1 cellular context compared by ENCODE assay signal in the genomic region with DNA sequence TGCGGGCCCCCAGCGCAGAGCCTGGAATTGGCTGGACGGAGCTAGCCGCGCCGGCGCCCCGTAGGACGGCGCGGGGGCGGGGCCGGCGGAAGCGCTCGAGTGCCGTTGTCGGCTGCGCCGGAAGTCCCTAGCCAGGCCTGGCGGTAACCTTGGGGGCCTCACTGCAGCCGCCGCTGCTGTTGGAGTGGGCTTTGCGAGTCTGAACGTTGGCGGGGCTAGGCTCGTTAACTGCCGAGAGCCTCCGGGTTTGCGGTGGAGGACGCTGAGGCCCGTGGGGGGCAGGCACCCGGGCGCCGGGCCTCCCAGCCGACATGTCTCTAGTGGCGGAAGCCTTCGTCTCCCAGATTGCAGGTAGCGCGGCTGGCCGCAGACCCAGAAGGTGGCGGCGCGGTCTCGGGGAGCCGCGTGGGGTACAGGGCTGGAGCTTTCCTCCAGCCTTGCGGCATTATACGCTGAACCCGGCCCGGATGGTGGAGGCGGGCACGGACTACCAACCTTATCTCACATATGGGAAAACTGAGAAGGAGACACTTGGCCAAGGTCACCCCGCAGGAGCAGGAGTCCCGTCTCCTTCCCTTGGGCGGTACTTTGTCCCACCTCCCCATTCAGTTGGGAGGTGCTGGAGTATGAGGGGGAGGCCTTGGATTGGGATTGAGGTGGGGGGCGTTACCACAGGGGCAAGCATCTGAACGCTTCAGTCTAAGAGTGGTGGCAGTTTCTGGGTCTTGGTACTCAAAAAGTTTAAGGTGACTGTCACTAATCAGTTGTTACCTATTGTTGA.
TF ChIP-seq lines count a peak whose summit lies in the region.

A gene (plus strand): TSS at position 124 of the 781 bp plus-strand sequence. CDS start 188 bp downstream, at position 312.

TF ChIP-seq in K562, 482 proteins besides CTCF, POLR2A, EP300 and RAD21 (continued from another document and continues in another):
- TF ChIP-seq, protein P1, sequence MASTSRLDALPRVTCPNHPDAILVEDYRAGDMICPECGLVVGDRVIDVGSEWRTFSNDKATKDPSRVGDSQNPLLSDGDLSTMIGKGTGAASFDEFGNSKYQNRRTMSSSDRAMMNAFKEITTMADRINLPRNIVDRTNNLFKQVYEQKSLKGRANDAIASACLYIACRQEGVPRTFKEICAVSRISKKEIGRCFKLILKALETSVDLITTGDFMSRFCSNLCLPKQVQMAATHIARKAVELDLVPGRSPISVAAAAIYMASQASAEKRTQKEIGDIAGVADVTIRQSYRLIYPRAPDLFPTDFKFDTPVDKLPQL (IDR thresholded peaks at IDR 0.05; ENCODE audit: extremely low read depth, insufficient read length) = no peak
- peak; percentile 95 for TF ChIP-seq CXXC5 (CRISPR knock-in tag; IDR thresholded peaks at IDR 0.05)
- 0 out of 2 replicates have a peak, but pooled peaks have one; percentile 18 for TF ChIP-seq ZNF589 (CRISPR knock-in tag; IDR thresholded peaks at IDR 0.05; ENCODE audit: low read depth)
- TF ChIP-seq, protein P2, sequence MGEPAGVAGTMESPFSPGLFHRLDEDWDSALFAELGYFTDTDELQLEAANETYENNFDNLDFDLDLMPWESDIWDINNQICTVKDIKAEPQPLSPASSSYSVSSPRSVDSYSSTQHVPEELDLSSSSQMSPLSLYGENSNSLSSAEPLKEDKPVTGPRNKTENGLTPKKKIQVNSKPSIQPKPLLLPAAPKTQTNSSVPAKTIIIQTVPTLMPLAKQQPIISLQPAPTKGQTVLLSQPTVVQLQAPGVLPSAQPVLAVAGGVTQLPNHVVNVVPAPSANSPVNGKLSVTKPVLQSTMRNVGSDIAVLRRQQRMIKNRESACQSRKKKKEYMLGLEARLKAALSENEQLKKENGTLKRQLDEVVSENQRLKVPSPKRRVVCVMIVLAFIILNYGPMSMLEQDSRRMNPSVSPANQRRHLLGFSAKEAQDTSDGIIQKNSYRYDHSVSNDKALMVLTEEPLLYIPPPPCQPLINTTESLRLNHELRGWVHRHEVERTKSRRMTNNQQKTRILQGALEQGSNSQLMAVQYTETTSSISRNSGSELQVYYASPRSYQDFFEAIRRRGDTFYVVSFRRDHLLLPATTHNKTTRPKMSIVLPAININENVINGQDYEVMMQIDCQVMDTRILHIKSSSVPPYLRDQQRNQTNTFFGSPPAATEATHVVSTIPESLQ (CRISPR knock-in tag; IDR thresholded peaks at IDR 0.05) = peak; percentile 78
- TF ChIP-seq BRD4 (IDR thresholded peaks at IDR 0.05) = 0 out of 2 replicates have a peak, but pooled peaks have one; percentile 85
- no peak for TF ChIP-seq ETS2 (tag; IDR thresholded peaks at IDR 0.05; ENCODE audit: borderline replicate concordance, poor library complexity, severe bottlenecking)
- 0 out of 4 replicates have a peak, but pooled peaks of 1 of the 2 experiments have one; percentile 9 for TF ChIP-seq SIX5 (IDR thresholded peaks at IDR 0.05; ENCODE audit: borderline replicate concordance in 1 of 2, insufficient read depth in 1 of 2, low read depth in 1 of 2, low read length in 2 of 2)
- TF ChIP-seq ZNF197 (CRISPR knock-in tag; IDR thresholded peaks at IDR 0.05; ENCODE audit: low read depth) = 0 out of 2 replicates have a peak, but pooled peaks have one; percentile 26
- TF ChIP-seq ZNF263 (CRISPR knock-in tag; IDR thresholded peaks at IDR 0.05; ENCODE audit: borderline replicate concordance) = 0 out of 2 replicates have a peak, but pooled peaks have one; percentile 37
- TF ChIP-seq, protein P3, sequence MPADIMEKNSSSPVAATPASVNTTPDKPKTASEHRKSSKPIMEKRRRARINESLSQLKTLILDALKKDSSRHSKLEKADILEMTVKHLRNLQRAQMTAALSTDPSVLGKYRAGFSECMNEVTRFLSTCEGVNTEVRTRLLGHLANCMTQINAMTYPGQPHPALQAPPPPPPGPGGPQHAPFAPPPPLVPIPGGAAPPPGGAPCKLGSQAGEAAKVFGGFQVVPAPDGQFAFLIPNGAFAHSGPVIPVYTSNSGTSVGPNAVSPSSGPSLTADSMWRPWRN (IDR thresholded peaks at IDR 0.05; ENCODE audit: low read depth) = no peak
- TF ChIP-seq, protein P4, sequence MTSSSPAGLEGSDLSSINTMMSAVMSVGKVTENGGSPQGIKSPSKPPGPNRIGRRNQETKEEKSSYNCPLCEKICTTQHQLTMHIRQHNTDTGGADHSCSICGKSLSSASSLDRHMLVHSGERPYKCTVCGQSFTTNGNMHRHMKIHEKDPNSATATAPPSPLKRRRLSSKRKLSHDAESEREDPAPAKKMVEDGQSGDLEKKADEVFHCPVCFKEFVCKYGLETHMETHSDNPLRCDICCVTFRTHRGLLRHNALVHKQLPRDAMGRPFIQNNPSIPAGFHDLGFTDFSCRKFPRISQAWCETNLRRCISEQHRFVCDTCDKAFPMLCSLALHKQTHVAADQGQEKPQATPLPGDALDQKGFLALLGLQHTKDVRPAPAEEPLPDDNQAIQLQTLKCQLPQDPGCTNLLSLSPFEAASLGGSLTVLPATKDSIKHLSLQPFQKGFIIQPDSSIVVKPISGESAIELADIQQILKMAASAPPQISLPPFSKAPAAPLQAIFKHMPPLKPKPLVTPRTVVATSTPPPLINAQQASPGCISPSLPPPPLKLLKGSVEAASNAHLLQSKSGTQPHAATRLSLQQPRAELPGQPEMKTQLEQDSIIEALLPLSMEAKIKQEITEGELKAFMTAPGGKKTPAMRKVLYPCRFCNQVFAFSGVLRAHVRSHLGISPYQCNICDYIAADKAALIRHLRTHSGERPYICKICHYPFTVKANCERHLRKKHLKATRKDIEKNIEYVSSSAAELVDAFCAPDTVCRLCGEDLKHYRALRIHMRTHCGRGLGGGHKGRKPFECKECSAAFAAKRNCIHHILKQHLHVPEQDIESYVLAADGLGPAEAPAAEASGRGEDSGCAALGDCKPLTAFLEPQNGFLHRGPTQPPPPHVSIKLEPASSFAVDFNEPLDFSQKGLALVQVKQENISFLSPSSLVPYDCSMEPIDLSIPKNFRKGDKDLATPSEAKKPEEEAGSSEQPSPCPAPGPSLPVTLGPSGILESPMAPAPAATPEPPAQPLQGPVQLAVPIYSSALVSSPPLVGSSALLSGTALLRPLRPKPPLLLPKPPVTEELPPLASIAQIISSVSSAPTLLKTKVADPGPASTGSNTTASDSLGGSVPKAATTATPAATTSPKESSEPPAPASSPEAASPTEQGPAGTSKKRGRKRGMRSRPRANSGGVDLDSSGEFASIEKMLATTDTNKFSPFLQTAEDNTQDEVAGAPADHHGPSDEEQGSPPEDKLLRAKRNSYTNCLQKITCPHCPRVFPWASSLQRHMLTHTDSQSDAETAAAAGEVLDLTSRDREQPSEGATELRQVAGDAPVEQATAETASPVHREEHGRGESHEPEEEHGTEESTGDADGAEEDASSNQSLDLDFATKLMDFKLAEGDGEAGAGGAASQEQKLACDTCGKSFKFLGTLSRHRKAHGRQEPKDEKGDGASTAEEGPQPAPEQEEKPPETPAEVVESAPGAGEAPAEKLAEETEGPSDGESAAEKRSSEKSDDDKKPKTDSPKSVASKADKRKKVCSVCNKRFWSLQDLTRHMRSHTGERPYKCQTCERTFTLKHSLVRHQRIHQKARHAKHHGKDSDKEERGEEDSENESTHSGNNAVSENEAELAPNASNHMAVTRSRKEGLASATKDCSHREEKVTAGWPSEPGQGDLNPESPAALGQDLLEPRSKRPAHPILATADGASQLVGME (CRISPR knock-in tag; IDR thresholded peaks at IDR 0.05) = 0 out of 2 replicates have a peak, but pooled peaks have one; percentile 32
- TF ChIP-seq SAP30 (IDR thresholded peaks at IDR 0.05; ENCODE audit: borderline replicate concordance, insufficient read depth, low read depth, low read length, poor library complexity, severe bottlenecking) = peak; percentile 80
- TF ChIP-seq CSDE1 (IDR thresholded peaks at IDR 0.05) = no peak
- no peak for TF ChIP-seq CHD1 (IDR thresholded peaks at IDR 0.05; ENCODE audit: low read length)
- peak; percentile 76 for TF ChIP-seq KAT7 (CRISPR knock-in tag; IDR thresholded peaks at IDR 0.05; ENCODE audit: borderline replicate concordance)
- TF ChIP-seq SMARCA4 (IDR thresholded peaks at IDR 0.05) = peak; percentile 18; the same call in 1 of the 2 replicates
- peak; percentile 98 for TF ChIP-seq SMAD4 (CRISPR knock-in tag; conservative IDR thresholded peaks at IDR 0.05)
- no peak for TF ChIP-seq FOXK1 (CRISPR knock-in tag; IDR thresholded peaks at IDR 0.05; ENCODE audit: borderline replicate concordance)
- TF ChIP-seq RBM34 (IDR thresholded peaks at IDR 0.05; ENCODE audit: borderline replicate concordance, insufficient read depth, low read length) = no peak; the same call in 1 of the 2 replicates
- TF ChIP-seq, protein P5, sequence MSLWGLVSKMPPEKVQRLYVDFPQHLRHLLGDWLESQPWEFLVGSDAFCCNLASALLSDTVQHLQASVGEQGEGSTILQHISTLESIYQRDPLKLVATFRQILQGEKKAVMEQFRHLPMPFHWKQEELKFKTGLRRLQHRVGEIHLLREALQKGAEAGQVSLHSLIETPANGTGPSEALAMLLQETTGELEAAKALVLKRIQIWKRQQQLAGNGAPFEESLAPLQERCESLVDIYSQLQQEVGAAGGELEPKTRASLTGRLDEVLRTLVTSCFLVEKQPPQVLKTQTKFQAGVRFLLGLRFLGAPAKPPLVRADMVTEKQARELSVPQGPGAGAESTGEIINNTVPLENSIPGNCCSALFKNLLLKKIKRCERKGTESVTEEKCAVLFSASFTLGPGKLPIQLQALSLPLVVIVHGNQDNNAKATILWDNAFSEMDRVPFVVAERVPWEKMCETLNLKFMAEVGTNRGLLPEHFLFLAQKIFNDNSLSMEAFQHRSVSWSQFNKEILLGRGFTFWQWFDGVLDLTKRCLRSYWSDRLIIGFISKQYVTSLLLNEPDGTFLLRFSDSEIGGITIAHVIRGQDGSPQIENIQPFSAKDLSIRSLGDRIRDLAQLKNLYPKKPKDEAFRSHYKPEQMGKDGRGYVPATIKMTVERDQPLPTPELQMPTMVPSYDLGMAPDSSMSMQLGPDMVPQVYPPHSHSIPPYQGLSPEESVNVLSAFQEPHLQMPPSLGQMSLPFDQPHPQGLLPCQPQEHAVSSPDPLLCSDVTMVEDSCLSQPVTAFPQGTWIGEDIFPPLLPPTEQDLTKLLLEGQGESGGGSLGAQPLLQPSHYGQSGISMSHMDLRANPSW (CRISPR knock-in tag; IDR thresholded peaks at IDR 0.05) = 0 out of 2 replicates have a peak, but pooled peaks have one; percentile 32
- TF ChIP-seq SRSF3 (IDR thresholded peaks at IDR 0.05; ENCODE audit: insufficient read depth, low read length) = no peak
- TF ChIP-seq PML (IDR thresholded peaks at IDR 0.05; ENCODE audit: low read length) = peak; percentile 86
- no peak; the same call in 1 of the 2 replicates for TF ChIP-seq XRCC5 (IDR thresholded peaks at IDR 0.05; ENCODE audit: low read depth, low read length)
- TF ChIP-seq KLF13 (tag; IDR thresholded peaks at IDR 0.05; ENCODE audit: borderline replicate concordance, low read depth) = peak; percentile 82
- TF ChIP-seq, protein P6, sequence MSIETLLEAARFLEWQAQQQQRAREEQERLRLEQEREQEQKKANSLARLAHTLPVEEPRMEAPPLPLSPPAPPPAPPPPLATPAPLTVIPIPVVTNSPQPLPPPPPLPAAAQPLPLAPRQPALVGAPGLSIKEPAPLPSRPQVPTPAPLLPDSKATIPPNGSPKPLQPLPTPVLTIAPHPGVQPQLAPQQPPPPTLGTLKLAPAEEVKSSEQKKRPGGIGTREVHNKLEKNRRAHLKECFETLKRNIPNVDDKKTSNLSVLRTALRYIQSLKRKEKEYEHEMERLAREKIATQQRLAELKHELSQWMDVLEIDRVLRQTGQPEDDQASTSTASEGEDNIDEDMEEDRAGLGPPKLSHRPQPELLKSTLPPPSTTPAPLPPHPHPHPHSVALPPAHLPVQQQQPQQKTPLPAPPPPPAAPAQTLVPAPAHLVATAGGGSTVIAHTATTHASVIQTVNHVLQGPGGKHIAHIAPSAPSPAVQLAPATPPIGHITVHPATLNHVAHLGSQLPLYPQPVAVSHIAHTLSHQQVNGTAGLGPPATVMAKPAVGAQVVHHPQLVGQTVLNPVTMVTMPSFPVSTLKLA (conservative IDR thresholded peaks at IDR 0.05) = peak; percentile 69 to 90; a peak in 3 of 4 replicates
- TF ChIP-seq ZSCAN32 (CRISPR knock-in tag; IDR thresholded peaks at IDR 0.05) = no peak
- TF ChIP-seq, protein P7, sequence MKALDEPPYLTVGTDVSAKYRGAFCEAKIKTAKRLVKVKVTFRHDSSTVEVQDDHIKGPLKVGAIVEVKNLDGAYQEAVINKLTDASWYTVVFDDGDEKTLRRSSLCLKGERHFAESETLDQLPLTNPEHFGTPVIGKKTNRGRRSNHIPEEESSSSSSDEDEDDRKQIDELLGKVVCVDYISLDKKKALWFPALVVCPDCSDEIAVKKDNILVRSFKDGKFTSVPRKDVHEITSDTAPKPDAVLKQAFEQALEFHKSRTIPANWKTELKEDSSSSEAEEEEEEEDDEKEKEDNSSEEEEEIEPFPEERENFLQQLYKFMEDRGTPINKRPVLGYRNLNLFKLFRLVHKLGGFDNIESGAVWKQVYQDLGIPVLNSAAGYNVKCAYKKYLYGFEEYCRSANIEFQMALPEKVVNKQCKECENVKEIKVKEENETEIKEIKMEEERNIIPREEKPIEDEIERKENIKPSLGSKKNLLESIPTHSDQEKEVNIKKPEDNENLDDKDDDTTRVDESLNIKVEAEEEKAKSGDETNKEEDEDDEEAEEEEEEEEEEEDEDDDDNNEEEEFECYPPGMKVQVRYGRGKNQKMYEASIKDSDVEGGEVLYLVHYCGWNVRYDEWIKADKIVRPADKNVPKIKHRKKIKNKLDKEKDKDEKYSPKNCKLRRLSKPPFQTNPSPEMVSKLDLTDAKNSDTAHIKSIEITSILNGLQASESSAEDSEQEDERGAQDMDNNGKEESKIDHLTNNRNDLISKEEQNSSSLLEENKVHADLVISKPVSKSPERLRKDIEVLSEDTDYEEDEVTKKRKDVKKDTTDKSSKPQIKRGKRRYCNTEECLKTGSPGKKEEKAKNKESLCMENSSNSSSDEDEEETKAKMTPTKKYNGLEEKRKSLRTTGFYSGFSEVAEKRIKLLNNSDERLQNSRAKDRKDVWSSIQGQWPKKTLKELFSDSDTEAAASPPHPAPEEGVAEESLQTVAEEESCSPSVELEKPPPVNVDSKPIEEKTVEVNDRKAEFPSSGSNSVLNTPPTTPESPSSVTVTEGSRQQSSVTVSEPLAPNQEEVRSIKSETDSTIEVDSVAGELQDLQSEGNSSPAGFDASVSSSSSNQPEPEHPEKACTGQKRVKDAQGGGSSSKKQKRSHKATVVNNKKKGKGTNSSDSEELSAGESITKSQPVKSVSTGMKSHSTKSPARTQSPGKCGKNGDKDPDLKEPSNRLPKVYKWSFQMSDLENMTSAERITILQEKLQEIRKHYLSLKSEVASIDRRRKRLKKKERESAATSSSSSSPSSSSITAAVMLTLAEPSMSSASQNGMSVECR (CRISPR knock-in tag; IDR thresholded peaks at IDR 0.05) = peak; percentile 96
- peak; percentile 79 for TF ChIP-seq HNRNPLL (IDR thresholded peaks at IDR 0.05; ENCODE audit: low read depth, low read length, poor library complexity, severe bottlenecking)
- peak; percentile 85 for TF ChIP-seq DIDO1 (tag; IDR thresholded peaks at IDR 0.05; ENCODE audit: low read depth)
- TF ChIP-seq MBD2 (IDR thresholded peaks at IDR 0.05; ENCODE audit: borderline replicate concordance, low read depth) = peak; percentile 85
- TF ChIP-seq, protein P8, sequence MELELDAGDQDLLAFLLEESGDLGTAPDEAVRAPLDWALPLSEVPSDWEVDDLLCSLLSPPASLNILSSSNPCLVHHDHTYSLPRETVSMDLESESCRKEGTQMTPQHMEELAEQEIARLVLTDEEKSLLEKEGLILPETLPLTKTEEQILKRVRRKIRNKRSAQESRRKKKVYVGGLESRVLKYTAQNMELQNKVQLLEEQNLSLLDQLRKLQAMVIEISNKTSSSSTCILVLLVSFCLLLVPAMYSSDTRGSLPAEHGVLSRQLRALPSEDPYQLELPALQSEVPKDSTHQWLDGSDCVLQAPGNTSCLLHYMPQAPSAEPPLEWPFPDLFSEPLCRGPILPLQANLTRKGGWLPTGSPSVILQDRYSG (tag; conservative IDR thresholded peaks at IDR 0.05; ENCODE audit: low read depth) = peak; percentile 59; the same call in 1 of the 2 replicates
- TF ChIP-seq TGIF2 (CRISPR knock-in tag; IDR thresholded peaks at IDR 0.05) = peak; percentile 75
